In genomic region chrX:153644356-153645125, GRCh38 we compare ENCODE assay signal across 10 cellular contexts. TPM values are rescaled to one million over a fixed set of nuclear protein-coding genes. Genes with fewer than 3 reads are reported as not detected.
DNase-seq lines count a peak whose midpoint lies in the region; ATAC-seq and TF ChIP-seq lines count a peak whose summit lies in the region.
"Had no signal": no experiment of that assay in that cellular context is flagged by ENCODE, and none has a peak within 500 bp of the region (broad histone marks: within the 10 kb centered on the region; RNA-seq: fewer than 3 reads in every experiment).

No MANE protein-coding gene starts in this region.

- no peak overlapping the region for H3K4me2 ChIP-seq in PC-3 (ENCODE audit: low read length)
- H3K4me2 ChIP-seq in smooth muscle cell = peak overlapping the region; percentile 51
- H3K4me2 ChIP-seq in MM.1S (ENCODE audit: low read depth, low read length) = no peak overlapping the region

- H3K4me1 ChIP-seq in PC-3 (ENCODE audit: insufficient read depth, low read length) (no peaks in the 10 kb centered on the region; the same call in 1 of the 2 replicates), iPS DF 6.9 (ENCODE audit: control insufficient read depth, insufficient read depth, low read length) (peaks cover 5% of the 10 kb centered on the region; the same call in 1 of the 2 replicates), smooth muscle cell (ENCODE audit: low read depth) (peaks cover 3% of the 10 kb centered on the region), MM.1S (ENCODE audit: low read length) (no peaks in the 10 kb centered on the region)

- no peak overlapping the region for H3K9ac ChIP-seq in PC-3 (ENCODE audit: low read length)
- no peak overlapping the region for H3K9ac ChIP-seq in smooth muscle cell (ENCODE audit: low read depth)
- H3K9ac ChIP-seq in MM.1S (ENCODE audit: low read length) = no peak overlapping the region

- no peak for TF ChIP-seq CTCF in PC-3 (conservative IDR thresholded peaks at IDR 0.05; ENCODE audit: low read depth, low read length)
- no peak for TF ChIP-seq CTCF in smooth muscle cell (IDR thresholded peaks at IDR 0.05; ENCODE audit: borderline replicate concordance, insufficient read depth, poor library complexity, severe bottlenecking)
- no peak for TF ChIP-seq CTCF in MM.1S (IDR thresholded peaks at IDR 0.05; ENCODE audit: low read length)

- H3K27ac ChIP-seq in PC-3 (ENCODE audit: low read length) (no peak overlapping the region), iPS DF 6.9 (ENCODE audit: low read length) (no peak overlapping the region), smooth muscle cell (ENCODE audit: low read depth) (no peak overlapping the region), MM.1S (ENCODE audit: low read length) (no peak overlapping the region)
- H3K27ac ChIP-seq: epithelial cell of prostate had no signal

- H3K36me3 ChIP-seq in PC-3 (ENCODE audit: low read depth, low read length) = no peaks in the 10 kb centered on the region
- no peaks in the 10 kb centered on the region for H3K36me3 ChIP-seq in iPS DF 6.9 (ENCODE audit: control insufficient read depth, insufficient read depth, low read length)
- H3K36me3 ChIP-seq in smooth muscle cell (ENCODE audit: low read depth) = no peaks in the 10 kb centered on the region
- H3K36me3 ChIP-seq in MM.1S (replicated peaks; ENCODE audit: insufficient read depth, low read length) = no peaks in the 10 kb centered on the region

- H3K4me3 ChIP-seq in PC-3 (ENCODE audit: low read length) = no peak overlapping the region
- H3K4me3 ChIP-seq in iPS DF 6.9 (ENCODE audit: low read length) = peak overlapping the region; percentile 8; the same call in 1 of the 2 replicates
- no peak overlapping the region for H3K4me3 ChIP-seq in smooth muscle cell
- H3K4me3 ChIP-seq in MM.1S (ENCODE audit: low read length) = no peak overlapping the region

- H3K9me3 ChIP-seq in PC-3 (ENCODE audit: low read length) (no peaks in the 10 kb centered on the region), iPS DF 6.9 (ENCODE audit: control insufficient read depth, insufficient read depth, low read length) (no peaks in the 10 kb centered on the region), smooth muscle cell (replicated peaks; ENCODE audit: low read depth) (no peaks in the 10 kb centered on the region), MM.1S (replicated peaks; ENCODE audit: insufficient read depth, low read length) (no peaks in the 10 kb centered on the region)

- CTCF ChIA-PET in PC-3 (lab: Charles Lee) = no interaction called here

- H3K79me2 ChIP-seq in PC-3 (ENCODE audit: low read length) (no peaks in the 10 kb centered on the region), smooth muscle cell (ENCODE audit: low read depth) (no peaks in the 10 kb centered on the region), MM.1S (ENCODE audit: low read length) (no peaks in the 10 kb centered on the region)

- ATAC-seq in PC-3 (peak; percentile 5; the same call in 1 of the 2 replicates), HG02885 (IDR thresholded peaks at IDR 0.05; ENCODE audit: poor library complexity, unreplicated experiment) (no peak)

- no peaks in the 10 kb centered on the region for H3K9me2 ChIP-seq in PC-3 (replicated peaks; ENCODE audit: low read length)
- H3K9me2 ChIP-seq in MM.1S (replicated peaks; ENCODE audit: insufficient read depth, low read length) = no peaks in the 10 kb centered on the region

- intact Hi-C loops in PC-3 (cut with micrococcal nuclease) = no loop called here

- peak; percentile 48 for DNase-seq in activated CD8-positive, alpha-beta memory T cell treated with anti-CD3 and anti-CD28 coated beads, Interleukin-2, amount 50 U/mL, for 48 hours
- no peak for DNase-seq in activated CD8-positive, alpha-beta memory T cell treated with anti-CD3 and anti-CD28 coated beads, Interleukin-2, amount 50 U/mL, for 4 hours
- no peak for DNase-seq in PC-3
- no peak for DNase-seq in iPS DF 6.9 (ENCODE audit: low read depth, low spot score)
- DNase-seq in smooth muscle cell (lab: John Stamatoyannopoulos, UW; ENCODE audit: unreplicated experiment) = no peak
- no peak for DNase-seq in GOT3 (lab: John Stamatoyannopoulos, UW)
- no peak for DNase-seq in MM.1S

- no TSS peak for BruUV-seq in PC-3 (replicated peaks; lab: Mats Ljungman, UMichigan)

- POLR2A ChIA-PET in PC-3 (lab: Charles Lee; ENCODE audit: unreplicated experiment) = no interaction called here

- no peak overlapping the region for H2AFZ ChIP-seq in PC-3 (ENCODE audit: low read length)
- H2AFZ ChIP-seq in smooth muscle cell (ENCODE audit: low read depth) = no peak overlapping the region
- H2AFZ ChIP-seq in MM.1S (ENCODE audit: low read length) = no peak overlapping the region

- WGBS in iPS DF 6.9 (ENCODE audit: insufficient coverage, insufficient read length) = no CpG with 5 or more reads among the region's 46 CpGs
- WGBS in smooth muscle cell (ENCODE audit: low lambda C conversion rate) = 44% methylated on average over 20 of the region's 46 CpGs

- H3F3A ChIP-seq in PC-3 (ENCODE audit: low read length, unreplicated experiment) (no peaks in the 10 kb centered on the region), smooth muscle cell (ENCODE audit: low read depth) (no peaks in the 10 kb centered on the region), MM.1S (ENCODE audit: insufficient read depth, low read length) (no peaks in the 10 kb centered on the region)

- H3K27me3 ChIP-seq in PC-3 (ENCODE audit: low read length) = peaks cover 23% of the 10 kb centered on the region
- peaks cover 61% of the 10 kb centered on the region for H3K27me3 ChIP-seq in iPS DF 6.9 (ENCODE audit: control insufficient read depth, insufficient read depth, low read length)
- H3K27me3 ChIP-seq in smooth muscle cell (ENCODE audit: low read depth) = peaks cover 13% of the 10 kb centered on the region
- peaks cover 75% of the 10 kb centered on the region for H3K27me3 ChIP-seq in MM.1S (replicated peaks; ENCODE audit: insufficient read depth, low read length)

- H4K20me1 ChIP-seq in PC-3 (ENCODE audit: low read length) (no peaks in the 10 kb centered on the region), smooth muscle cell (ENCODE audit: low read depth) (no peaks in the 10 kb centered on the region), MM.1S (ENCODE audit: insufficient read depth, low read length) (no peaks in the 10 kb centered on the region)

RNA-seq across cellular contexts. Expression of gene DUSP9, which starts 2.5 kb away (rescaled TPM):
- 10.7 and 13.0 TPM in 2 replicates for total RNA-seq in PC-3 (2014; rRNA removed)
- total RNA-seq in smooth muscle cell = 3.0 and 4.7 TPM in 2 replicates
- polyA plus RNA-seq in smooth muscle cell = 7.2 and 11.3 TPM in 2 replicates

RNA-seq across cellular contexts. Expression of gene PNCK, which starts 29.1 kb away (rescaled TPM):
- total RNA-seq in PC-3 (2014; rRNA removed) (1.0 and 3.3 TPM in 2 replicates), smooth muscle cell (4.0 and 6.4 TPM in 2 replicates)
- 2.8 and 9.2 TPM in 2 replicates for polyA plus RNA-seq in smooth muscle cell
- total RNA-seq: activated CD8-positive, alpha-beta memory T cell treated with anti-CD3 and anti-CD28 coated beads for 36 hours had no signal

RNA-seq across cellular contexts. Expression of gene SLC6A8, which starts 43.2 kb away (rescaled TPM):
- total RNA-seq in PC-3 (2014; rRNA removed) (45.3 and 52.5 TPM in 2 replicates), smooth muscle cell (42.6 and 45.2 TPM in 2 replicates)
- polyA plus RNA-seq in smooth muscle cell = 98.1 and 128 TPM in 2 replicates

RNA-seq across cellular contexts. Expression of gene CCNQ, which starts 45.6 kb away (rescaled TPM):
- total RNA-seq in PC-3 (2014; rRNA removed) = 110 and 145 TPM in 2 replicates
- 9.4 and 17.9 TPM in 2 replicates for total RNA-seq in smooth muscle cell
- polyA plus RNA-seq in smooth muscle cell = 23.0 and 27.3 TPM in 2 replicates
